Comparison of ENCODE assay signal across 13 cellular contexts in the genomic region with DNA sequence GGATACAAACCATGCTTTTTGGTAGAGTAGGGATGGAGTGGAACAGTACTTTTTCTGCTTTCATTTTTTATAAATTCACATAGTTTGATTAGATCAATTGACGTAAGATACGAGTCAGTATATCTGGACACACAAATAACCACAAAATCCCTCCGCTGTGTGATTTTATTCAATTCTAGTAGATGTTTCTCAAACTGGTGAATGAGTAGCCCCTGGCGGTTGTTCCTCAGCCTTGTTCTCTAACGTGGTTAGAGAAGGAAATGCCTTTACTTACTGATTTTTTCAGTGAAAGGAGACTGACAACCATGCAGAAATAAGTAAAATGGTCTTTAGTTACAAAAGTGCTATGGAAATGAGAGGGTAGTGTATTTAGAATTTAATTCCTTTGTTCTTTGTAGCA.
A peak's percentile ranks its signal among the peaks of the same experiment; 100 is the strongest.
DNase-seq lines count a peak whose midpoint lies in the region; ATAC-seq lines count a peak whose summit lies in the region.
"Had no signal": no experiment of that assay in that cellular context is flagged by ENCODE, and none has a peak within 500 bp of the region (broad histone marks: within the 10 kb centered on the region; RNA-seq: fewer than 3 reads in every experiment).

No MANE protein-coding gene starts in this region.

- no peak overlapping the region for H3K4me3 Mint-ChIP-seq in T-helper 17 cell
- no peak overlapping the region for H3K4me3 Mint-ChIP-seq in activated T-cell treated with anti-CD3 and anti-CD28 coated beads, Interleukin-2, amount 50 U/mL, for 72 hours
- H3K4me3 Mint-ChIP-seq: activated CD4-positive, alpha-beta memory T cell treated with anti-CD3 and anti-CD28 coated beads for 36 hours; activated naive CD4-positive, alpha-beta T cell treated with anti-CD3 and anti-CD28 coated beads, Interleukin-2, amount 50 U/mL, for 24 hours had no signal

- H3K36me3 Mint-ChIP-seq in T-helper 17 cell (ENCODE audit: low read depth) = no peaks in the 10 kb centered on the region
- no peaks in the 10 kb centered on the region for H3K36me3 Mint-ChIP-seq in activated T-cell treated with anti-CD3 and anti-CD28 coated beads, Interleukin-2, amount 50 U/mL, for 72 hours (ENCODE audit: insufficient read depth in 2 of 2)
- H3K36me3 Mint-ChIP-seq: activated CD4-positive, alpha-beta memory T cell treated with anti-CD3 and anti-CD28 coated beads for 36 hours; activated naive CD4-positive, alpha-beta T cell treated with anti-CD3 and anti-CD28 coated beads, Interleukin-2, amount 50 U/mL, for 24 hours had no signal

- ATAC-seq in GM21423 (IDR thresholded peaks at IDR 0.05; ENCODE audit: unreplicated experiment) = peak; percentile 69
- ATAC-seq in HG03135 (IDR thresholded peaks at IDR 0.05; ENCODE audit: unreplicated experiment) = no peak
- ATAC-seq in T-helper 17 cell = no peak
- no peak for ATAC-seq in activated T-cell treated with anti-CD3 and anti-CD28 coated beads, Interleukin-2, amount 50 U/mL, for 72 hours (replicated peaks in 1 of 2)
- ATAC-seq in Right ventricle myocardium superior (ENCODE audit: poor library complexity) = no peak
- ATAC-seq: SK-N-SH treated with all-trans-retinoic acid at 6 μM for 48 hours had no signal

- H3K27me3 Mint-ChIP-seq in T-helper 17 cell = no peaks in the 10 kb centered on the region
- H3K27me3 Mint-ChIP-seq in activated T-cell treated with anti-CD3 and anti-CD28 coated beads, Interleukin-2, amount 50 U/mL, for 72 hours (ENCODE audit: low read depth) = no peaks in the 10 kb centered on the region
- H3K27me3 Mint-ChIP-seq: activated CD4-positive, alpha-beta memory T cell treated with anti-CD3 and anti-CD28 coated beads for 36 hours; activated naive CD4-positive, alpha-beta T cell treated with anti-CD3 and anti-CD28 coated beads, Interleukin-2, amount 50 U/mL, for 24 hours had no signal

- H3K27ac Mint-ChIP-seq in T-helper 17 cell = no peak overlapping the region
- no peak overlapping the region for H3K27ac Mint-ChIP-seq in activated T-cell treated with anti-CD3 and anti-CD28 coated beads, Interleukin-2, amount 50 U/mL, for 72 hours
- H3K27ac Mint-ChIP-seq: activated CD4-positive, alpha-beta memory T cell treated with anti-CD3 and anti-CD28 coated beads for 36 hours; activated naive CD4-positive, alpha-beta T cell treated with anti-CD3 and anti-CD28 coated beads, Interleukin-2, amount 50 U/mL, for 24 hours had no signal

- peaks cover 34% of the 10 kb centered on the region for H3K4me1 Mint-ChIP-seq in T-helper 17 cell
- H3K4me1 Mint-ChIP-seq in activated T-cell treated with anti-CD3 and anti-CD28 coated beads, Interleukin-2, amount 50 U/mL, for 72 hours (ENCODE audit: low read depth) = peaks cover 10% of the 10 kb centered on the region

- intact Hi-C loops in Right ventricle myocardium superior (cut with DNase I) = no loop called here

- H3K9me3 ChIP-seq in T-helper 17 cell (ENCODE audit: control insufficient read depth, low read length, poor library complexity, severe bottlenecking) = no peaks in the 10 kb centered on the region
- H3K9me3 ChIP-seq: right atrium auricular region had no signal

- in situ Hi-C loops in ACHN (cut with HindIII; ENCODE audit: low pct_ligation_motif_present, low pct_unique_long_range_greater_than_20kb, low sequenced_read_pairs) = no loop called here

- peak; percentile 69 for DNase-seq in ACHN
- peak; percentile 33 for DNase-seq in amniotic epithelial cell (ENCODE audit: low read depth)
- DNase-seq in hippocampal formation (lab: John Stamatoyannopoulos, UW) = peak; percentile 21 to 53
- DNase-seq in T-helper 17 cell = no peak
- no peak for DNase-seq in activated T-cell treated with anti-CD3 and anti-CD28 coated beads, Interleukin-2, amount 50 U/mL, for 72 hours
- no peak for DNase-seq in Right ventricle myocardium superior
- DNase-seq: activated CD4-positive, alpha-beta memory T cell treated with anti-CD3 and anti-CD28 coated beads for 36 hours; NCI-H1105 treated with DMSO at 0.1 percent for 48 hours had no signal

- H3K9me3 Mint-ChIP-seq in activated T-cell treated with anti-CD3 and anti-CD28 coated beads, Interleukin-2, amount 50 U/mL, for 72 hours = no peaks in the 10 kb centered on the region
- H3K9me3 Mint-ChIP-seq: activated CD4-positive, alpha-beta memory T cell treated with anti-CD3 and anti-CD28 coated beads for 36 hours; activated naive CD4-positive, alpha-beta T cell treated with anti-CD3 and anti-CD28 coated beads, Interleukin-2, amount 50 U/mL, for 24 hours had no signal

Comparison
In these comparisons a context has a peak if more than half of its experiments do, and no peak if none do; other contexts are left out.
1. DNase-seq: peak in ACHN (single experiment), amniotic epithelial cell (single experiment) and hippocampal formation (2 of 2); none in T-helper 17 cell (0 of 3), activated T-cell treated with anti-CD3 and anti-CD28 coated beads, Interleukin-2, amount 50 U/mL, for 72 hours (0 of 2) and Right ventricle myocardium superior (single experiment).